In the genomic region with DNA sequence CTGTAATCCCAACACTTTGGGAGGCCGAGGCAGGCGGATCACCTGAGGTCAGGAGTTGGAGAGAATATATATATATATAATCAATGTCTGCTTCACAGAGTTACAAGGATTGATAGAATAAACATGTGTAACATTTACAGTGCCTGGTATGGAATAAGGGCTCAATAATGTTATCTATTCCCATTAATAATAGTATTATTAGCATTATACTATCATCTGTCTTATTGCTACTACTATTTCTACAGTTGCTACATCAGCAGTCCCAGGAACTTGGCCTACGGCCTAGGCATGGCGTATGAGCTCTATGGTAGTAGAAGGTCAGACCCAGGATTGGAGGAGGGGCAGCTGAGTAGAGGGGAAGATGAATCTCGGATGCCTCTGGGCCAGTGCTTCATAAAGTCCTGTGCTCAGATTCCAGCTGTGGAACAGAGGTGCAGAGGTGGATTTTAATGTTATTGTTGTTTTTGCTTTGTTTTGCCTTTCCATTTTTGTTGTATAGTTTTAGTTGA, we compare ENCODE assay signal across 1 cellular context.
TF ChIP-seq lines count a peak whose summit lies in the region.

No MANE protein-coding gene starts in this region.

TF ChIP-seq in HEK293, 187 proteins besides CTCF, POLR2A, EP300 and RAD21 (continued from another document):
- TF ChIP-seq, protein P1, sequence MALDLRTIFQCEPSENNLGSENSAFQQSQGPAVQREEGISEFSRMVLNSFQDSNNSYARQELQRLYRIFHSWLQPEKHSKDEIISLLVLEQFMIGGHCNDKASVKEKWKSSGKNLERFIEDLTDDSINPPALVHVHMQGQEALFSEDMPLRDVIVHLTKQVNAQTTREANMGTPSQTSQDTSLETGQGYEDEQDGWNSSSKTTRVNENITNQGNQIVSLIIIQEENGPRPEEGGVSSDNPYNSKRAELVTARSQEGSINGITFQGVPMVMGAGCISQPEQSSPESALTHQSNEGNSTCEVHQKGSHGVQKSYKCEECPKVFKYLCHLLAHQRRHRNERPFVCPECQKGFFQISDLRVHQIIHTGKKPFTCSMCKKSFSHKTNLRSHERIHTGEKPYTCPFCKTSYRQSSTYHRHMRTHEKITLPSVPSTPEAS (tag by site-specific recombination; IDR thresholded peaks at IDR 0.05) = no peak
- TF ChIP-seq SP3 (tag by site-specific recombination; IDR thresholded peaks at IDR 0.05) (no peak), ZNF48 (tag by site-specific recombination; IDR thresholded peaks at IDR 0.05) (no peak), MEIS1 (CRISPR knock-in tag; IDR thresholded peaks at IDR 0.05; ENCODE audit: borderline replicate concordance) (no peak), ZNF837 (tag by site-specific recombination; IDR thresholded peaks at IDR 0.05) (no peak), ZXDB (tag by site-specific recombination; IDR thresholded peaks at IDR 0.05) (no peak), ZNF169 (tag by site-specific recombination; IDR thresholded peaks at IDR 0.05) (no peak)
- TF ChIP-seq, protein P2, sequence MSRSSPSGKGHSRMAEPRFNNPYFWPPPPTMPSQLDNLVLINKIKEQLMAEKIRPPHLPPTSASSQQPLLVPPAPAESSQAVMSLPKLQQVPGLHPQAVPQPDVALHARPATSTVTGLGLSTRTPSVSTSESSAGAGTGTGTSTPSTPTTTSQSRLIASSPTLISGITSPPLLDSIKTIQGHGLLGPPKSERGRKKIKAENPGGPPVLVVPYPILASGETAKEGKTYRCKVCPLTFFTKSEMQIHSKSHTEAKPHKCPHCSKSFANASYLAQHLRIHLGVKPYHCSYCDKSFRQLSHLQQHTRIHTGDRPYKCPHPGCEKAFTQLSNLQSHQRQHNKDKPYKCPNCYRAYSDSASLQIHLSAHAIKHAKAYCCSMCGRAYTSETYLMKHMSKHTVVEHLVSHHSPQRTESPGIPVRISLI (tag by site-specific recombination; IDR thresholded peaks at IDR 0.05) = no peak
- TF ChIP-seq, protein P3, sequence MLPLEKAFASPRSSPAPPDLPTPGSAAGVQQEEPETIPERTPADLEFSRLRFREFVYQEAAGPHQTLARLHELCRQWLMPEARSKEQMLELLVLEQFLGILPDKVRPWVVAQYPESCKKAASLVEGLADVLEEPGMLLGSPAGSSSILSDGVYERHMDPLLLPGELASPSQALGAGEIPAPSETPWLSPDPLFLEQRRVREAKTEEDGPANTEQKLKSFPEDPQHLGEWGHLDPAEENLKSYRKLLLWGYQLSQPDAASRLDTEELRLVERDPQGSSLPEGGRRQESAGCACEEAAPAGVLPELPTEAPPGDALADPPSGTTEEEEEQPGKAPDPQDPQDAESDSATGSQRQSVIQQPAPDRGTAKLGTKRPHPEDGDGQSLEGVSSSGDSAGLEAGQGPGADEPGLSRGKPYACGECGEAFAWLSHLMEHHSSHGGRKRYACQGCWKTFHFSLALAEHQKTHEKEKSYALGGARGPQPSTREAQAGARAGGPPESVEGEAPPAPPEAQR (tag by site-specific recombination; IDR thresholded peaks at IDR 0.05) = no peak
- TF ChIP-seq, protein P4, sequence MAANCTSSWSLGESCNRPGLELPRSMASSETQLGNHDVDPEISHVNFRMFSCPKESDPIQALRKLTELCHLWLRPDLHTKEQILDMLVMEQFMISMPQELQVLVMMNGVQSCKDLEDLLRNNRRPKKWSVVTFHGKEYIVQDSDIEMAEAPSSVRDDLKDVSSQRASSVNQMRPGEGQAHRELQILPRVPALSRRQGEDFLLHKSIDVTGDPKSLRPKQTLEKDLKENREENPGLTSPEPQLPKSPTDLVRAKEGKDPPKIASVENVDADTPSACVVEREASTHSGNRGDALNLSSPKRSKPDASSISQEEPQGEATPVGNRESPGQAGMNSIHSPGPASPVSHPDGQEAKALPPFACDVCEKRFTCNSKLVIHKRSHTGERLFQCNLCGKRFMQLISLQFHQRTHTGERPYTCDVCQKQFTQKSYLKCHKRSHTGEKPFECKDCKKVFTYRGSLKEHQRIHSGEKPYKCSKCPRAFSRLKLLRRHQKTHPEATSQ (tag by site-specific recombination; IDR thresholded peaks at IDR 0.05) = no peak
- TF ChIP-seq, protein P5, sequence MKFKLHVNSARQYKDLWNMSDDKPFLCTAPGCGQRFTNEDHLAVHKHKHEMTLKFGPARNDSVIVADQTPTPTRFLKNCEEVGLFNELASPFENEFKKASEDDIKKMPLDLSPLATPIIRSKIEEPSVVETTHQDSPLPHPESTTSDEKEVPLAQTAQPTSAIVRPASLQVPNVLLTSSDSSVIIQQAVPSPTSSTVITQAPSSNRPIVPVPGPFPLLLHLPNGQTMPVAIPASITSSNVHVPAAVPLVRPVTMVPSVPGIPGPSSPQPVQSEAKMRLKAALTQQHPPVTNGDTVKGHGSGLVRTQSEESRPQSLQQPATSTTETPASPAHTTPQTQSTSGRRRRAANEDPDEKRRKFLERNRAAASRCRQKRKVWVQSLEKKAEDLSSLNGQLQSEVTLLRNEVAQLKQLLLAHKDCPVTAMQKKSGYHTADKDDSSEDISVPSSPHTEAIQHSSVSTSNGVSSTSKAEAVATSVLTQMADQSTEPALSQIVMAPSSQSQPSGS (tag by site-specific recombination; IDR thresholded peaks at IDR 0.05; ENCODE audit: low read depth) = no peak
- TF ChIP-seq, protein P6, sequence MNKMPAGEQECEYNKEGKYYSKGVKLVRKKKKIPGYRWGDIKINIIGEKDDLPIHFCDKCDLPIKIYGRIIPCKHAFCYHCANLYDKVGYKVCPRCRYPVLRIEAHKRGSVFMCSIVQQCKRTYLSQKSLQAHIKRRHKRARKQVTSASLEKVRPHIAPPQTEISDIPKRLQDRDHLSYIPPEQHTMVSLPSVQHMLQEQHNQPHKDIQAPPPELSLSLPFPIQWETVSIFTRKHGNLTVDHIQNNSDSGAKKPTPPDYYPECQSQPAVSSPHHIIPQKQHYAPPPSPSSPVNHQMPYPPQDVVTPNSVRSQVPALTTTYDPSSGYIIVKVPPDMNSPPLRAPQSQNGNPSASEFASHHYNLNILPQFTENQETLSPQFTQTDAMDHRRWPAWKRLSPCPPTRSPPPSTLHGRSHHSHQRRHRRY (tag by site-specific recombination; IDR thresholded peaks at IDR 0.05) = no peak
